ENCODE assay signal across 7 cellular contexts in genomic region chr6:130322673-130323268, GRCh38. TPM values are rescaled to one million over a fixed set of nuclear protein-coding genes. Genes with fewer than 3 reads are reported as not detected.
DNase-seq lines count a peak whose midpoint lies in the region; ATAC-seq and TF ChIP-seq lines count a peak whose summit lies in the region.

No MANE protein-coding gene starts in this region.

- H3K9me3 ChIP-seq in hepatocyte (ENCODE audit: low read depth): no peaks in the 10 kb centered on the region

- no peak overlapping the region for H3K4me2 ChIP-seq in hepatocyte

- in situ Hi-C loops in G401 (cut with HindIII; ENCODE audit: low sequenced_read_pairs): no loop called here

- 9% methylated on average over 3 of the region's 3 CpGs for WGBS in hepatocyte (ENCODE audit: low lambda C conversion rate, missing lambda C conversion rate)

- CTCF ChIA-PET in RWPE1 (lab: Yijun Ruan, JAX): interaction anchor here (0.6 to 2.3 kb wide), 8 partner anchors 44 to 548 kb away, joined by 3 to 18 read pairs (median 3); no protein-coding TSS in a partner anchor

- H3K27ac ChIP-seq in RWPE1 (no peak overlapping the region), hepatocyte (no peak overlapping the region)

- POLR2A ChIA-PET in RWPE1 (lab: Yijun Ruan, JAX; ENCODE audit: low non-redundant PET): no interaction called here

- H3K79me2 ChIP-seq in hepatocyte: no peaks in the 10 kb centered on the region

- no peak overlapping the region for H2AFZ ChIP-seq in hepatocyte

- H3K9me2 ChIP-seq in hepatocyte (replicated peaks; ENCODE audit: insufficient read depth): no peaks in the 10 kb centered on the region

- peak; percentile 51 for ATAC-seq in HG03432 (IDR thresholded peaks at IDR 0.05; ENCODE audit: unreplicated experiment)
- no peak for ATAC-seq in GM18873 (IDR thresholded peaks at IDR 0.05; ENCODE audit: low FRiP score, unreplicated experiment)

- H4K20me1 ChIP-seq in hepatocyte (ENCODE audit: insufficient read depth, poor library complexity, severe bottlenecking): no peaks in the 10 kb centered on the region

- TF ChIP-seq CTCF in RWPE1 (conservative IDR thresholded peaks at IDR 0.05; ENCODE audit: low read depth): peak; percentile 93
- peak; percentile 93 for TF ChIP-seq CTCF in hepatocyte (IDR thresholded peaks at IDR 0.05; ENCODE audit: poor library complexity)

- no peaks in the 10 kb centered on the region for H3K4me1 ChIP-seq in hepatocyte (ENCODE audit: insufficient read depth)

- H3K27me3 ChIP-seq in hepatocyte: no peaks in the 10 kb centered on the region

- H3K36me3 ChIP-seq in hepatocyte (replicated peaks; ENCODE audit: insufficient read depth, low read depth): no peaks in the 10 kb centered on the region

- DNase-seq in G401 (ENCODE audit: low spot score) (peak; percentile 58), RWPE1 (ENCODE audit: low spot score) (peak; percentile 27), hepatocyte (ENCODE audit: low spot score) (peak; percentile 84), smooth muscle cell of the brain vasculature (ENCODE audit: low read depth, low spot score) (peak; percentile 52)
- peak; percentile 53 for DNase-seq in activated naive CD4-positive, alpha-beta T cell treated with anti-CD3 and anti-CD28 coated beads, Interleukin-2, amount 50 U/mL, for 16 hours

- H3K4me3 ChIP-seq in hepatocyte: no peak overlapping the region

RNA-seq across cellular contexts. Expression of gene TMEM200A, which starts 43.0 kb away (rescaled TPM):
- total RNA-seq in G401 (2014; rRNA removed; shearing (Covaris generic)): not detected in 2 replicates
- total RNA-seq in hepatocyte: 28.5 and 32.9 TPM in 2 replicates
- polyA plus RNA-seq in hepatocyte: 19.2 and 23.0 TPM in 2 replicates

Comparison
In these comparisons a context has a peak if more than half of its experiments do, and no peak if none do; other contexts are left out.
1. DNase-seq: peak in every context shown above with its lines; median percentile 84 in hepatocyte; 58 in G401; 53 in activated naive CD4-positive, alpha-beta T cell treated with anti-CD3 and anti-CD28 coated beads, Interleukin-2, amount 50 U/mL, for 16 hours; 52 in smooth muscle cell of the brain vasculature; 27 in RWPE1.
2. RNA of gene TMEM200A, which starts 43.0 kb away (total RNA-seq): 28.5 to 32.9 TPM in hepatocyte; not detected in G401; every median in the first group is over 10 times any median in the second.